ENCODE assay signal across 1 cellular context in the genomic region with DNA sequence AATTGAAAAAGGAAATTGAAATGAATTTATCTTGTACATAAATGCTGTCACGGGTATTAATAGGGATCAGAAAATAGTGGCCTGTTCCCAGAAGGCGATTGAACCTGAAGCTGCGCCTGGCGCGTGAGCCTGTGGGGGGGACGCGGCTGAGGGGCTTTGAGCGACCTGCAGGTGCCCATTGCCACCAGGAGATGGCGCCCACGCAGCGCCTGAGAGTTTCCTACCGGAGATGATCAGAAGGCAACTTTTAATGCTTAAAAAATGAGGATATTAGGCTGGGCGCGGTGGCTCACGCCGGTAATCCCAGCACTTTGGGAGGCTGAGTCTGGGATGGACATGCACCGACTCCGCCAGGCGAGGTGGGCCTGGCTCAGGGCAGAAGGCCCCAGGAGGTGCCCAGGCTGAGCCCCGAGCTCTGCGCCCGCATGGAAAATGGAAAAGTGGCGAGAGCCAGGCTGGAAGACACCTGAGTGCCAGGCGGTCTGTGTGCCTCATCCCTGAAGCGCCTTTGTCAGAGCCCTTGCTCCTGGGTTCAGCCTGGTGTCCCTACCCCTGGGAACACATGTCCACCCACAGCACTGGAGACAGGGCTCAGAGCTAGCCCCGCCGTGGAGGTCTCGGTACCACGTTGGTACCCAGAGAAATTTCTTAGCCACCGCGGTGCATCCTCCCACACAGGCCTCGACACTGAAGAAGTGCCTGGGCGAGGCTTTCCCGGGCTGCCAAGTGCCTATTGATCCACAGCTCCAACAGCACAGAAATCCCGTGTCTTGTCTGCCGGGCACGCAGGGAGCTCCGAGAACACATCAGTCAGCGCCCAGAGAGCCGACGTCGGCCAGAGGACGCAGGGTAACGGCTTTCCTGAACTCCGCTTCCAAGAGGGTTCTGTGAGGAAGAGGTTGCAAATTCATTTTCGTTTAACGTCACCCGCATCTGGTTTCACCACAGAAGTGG.
TF ChIP-seq lines count a peak whose summit lies in the region.

No MANE protein-coding gene starts in this region.

TF ChIP-seq in HepG2, 621 proteins besides CTCF, POLR2A, EP300 and RAD21 (continued from another document and continues in another):
- no peak for TF ChIP-seq ZNF281 (CRISPR knock-in tag; IDR thresholded peaks at IDR 0.05; ENCODE audit: borderline replicate concordance)
- no peak for TF ChIP-seq EHMT2 (IDR thresholded peaks at IDR 0.05; ENCODE audit: borderline replicate concordance, low read depth, low read length)
- no peak for TF ChIP-seq NFYB (CRISPR knock-in tag; IDR thresholded peaks at IDR 0.05)
- TF ChIP-seq FOSL1 (CRISPR knock-in tag; IDR thresholded peaks at IDR 0.05; ENCODE audit: borderline replicate concordance): no peak
- no peak for TF ChIP-seq SP4 (CRISPR knock-in tag; IDR thresholded peaks at IDR 0.05)
- TF ChIP-seq, protein P1, sequence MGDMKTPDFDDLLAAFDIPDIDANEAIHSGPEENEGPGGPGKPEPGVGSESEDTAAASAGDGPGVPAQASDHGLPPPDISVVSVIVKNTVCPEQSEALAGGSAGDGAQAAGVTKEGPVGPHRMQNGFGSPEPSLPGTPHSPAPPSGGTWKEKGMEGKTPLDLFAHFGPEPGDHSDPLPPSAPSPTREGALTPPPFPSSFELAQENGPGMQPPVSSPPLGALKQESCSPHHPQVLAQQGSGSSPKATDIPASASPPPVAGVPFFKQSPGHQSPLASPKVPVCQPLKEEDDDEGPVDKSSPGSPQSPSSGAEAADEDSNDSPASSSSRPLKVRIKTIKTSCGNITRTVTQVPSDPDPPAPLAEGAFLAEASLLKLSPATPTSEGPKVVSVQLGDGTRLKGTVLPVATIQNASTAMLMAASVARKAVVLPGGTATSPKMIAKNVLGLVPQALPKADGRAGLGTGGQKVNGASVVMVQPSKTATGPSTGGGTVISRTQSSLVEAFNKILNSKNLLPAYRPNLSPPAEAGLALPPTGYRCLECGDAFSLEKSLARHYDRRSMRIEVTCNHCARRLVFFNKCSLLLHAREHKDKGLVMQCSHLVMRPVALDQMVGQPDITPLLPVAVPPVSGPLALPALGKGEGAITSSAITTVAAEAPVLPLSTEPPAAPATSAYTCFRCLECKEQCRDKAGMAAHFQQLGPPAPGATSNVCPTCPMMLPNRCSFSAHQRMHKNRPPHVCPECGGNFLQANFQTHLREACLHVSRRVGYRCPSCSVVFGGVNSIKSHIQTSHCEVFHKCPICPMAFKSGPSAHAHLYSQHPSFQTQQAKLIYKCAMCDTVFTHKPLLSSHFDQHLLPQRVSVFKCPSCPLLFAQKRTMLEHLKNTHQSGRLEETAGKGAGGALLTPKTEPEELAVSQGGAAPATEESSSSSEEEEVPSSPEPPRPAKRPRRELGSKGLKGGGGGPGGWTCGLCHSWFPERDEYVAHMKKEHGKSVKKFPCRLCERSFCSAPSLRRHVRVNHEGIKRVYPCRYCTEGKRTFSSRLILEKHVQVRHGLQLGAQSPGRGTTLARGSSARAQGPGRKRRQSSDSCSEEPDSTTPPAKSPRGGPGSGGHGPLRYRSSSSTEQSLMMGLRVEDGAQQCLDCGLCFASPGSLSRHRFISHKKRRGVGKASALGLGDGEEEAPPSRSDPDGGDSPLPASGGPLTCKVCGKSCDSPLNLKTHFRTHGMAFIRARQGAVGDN (CRISPR knock-in tag; IDR thresholded peaks at IDR 0.05): peak; percentile 22; the same call in 1 of the 2 replicates
- no peak for TF ChIP-seq MTERF4 (CRISPR knock-in tag; IDR thresholded peaks at IDR 0.05)
- no peak for TF ChIP-seq HNRNPH1 (optimal IDR thresholded peaks at IDR 0.05; ENCODE audit: low read depth, low read length)
- TF ChIP-seq NAIF1 (CRISPR knock-in tag; IDR thresholded peaks at IDR 0.05; ENCODE audit: borderline replicate concordance): no peak
- no peak for TF ChIP-seq ISX (CRISPR knock-in tag; conservative IDR thresholded peaks at IDR 0.05)
- no peak for TF ChIP-seq SMAD9 (CRISPR knock-in tag; IDR thresholded peaks at IDR 0.05)
- TF ChIP-seq HNRNPLL (IDR thresholded peaks at IDR 0.05; ENCODE audit: low read depth, low read length, poor library complexity, severe bottlenecking): no peak
- peak; percentile 31; the same call in 1 of the 2 replicates for TF ChIP-seq ETV5 (CRISPR knock-in tag; IDR thresholded peaks at IDR 0.05; ENCODE audit: borderline replicate concordance)
- TF ChIP-seq NR0B2 (CRISPR knock-in tag; IDR thresholded peaks at IDR 0.05): no peak
- no peak for TF ChIP-seq ZMAT3 (CRISPR knock-in tag; conservative IDR thresholded peaks at IDR 0.05)
- TF ChIP-seq TARDBP (CRISPR knock-in tag; IDR thresholded peaks at IDR 0.05): no peak
- no peak for TF ChIP-seq MEIS2 (CRISPR knock-in tag; IDR thresholded peaks at IDR 0.05)
- no peak for TF ChIP-seq TCF7 (IDR thresholded peaks at IDR 0.05; ENCODE audit: low read depth)
- TF ChIP-seq, protein P2, sequence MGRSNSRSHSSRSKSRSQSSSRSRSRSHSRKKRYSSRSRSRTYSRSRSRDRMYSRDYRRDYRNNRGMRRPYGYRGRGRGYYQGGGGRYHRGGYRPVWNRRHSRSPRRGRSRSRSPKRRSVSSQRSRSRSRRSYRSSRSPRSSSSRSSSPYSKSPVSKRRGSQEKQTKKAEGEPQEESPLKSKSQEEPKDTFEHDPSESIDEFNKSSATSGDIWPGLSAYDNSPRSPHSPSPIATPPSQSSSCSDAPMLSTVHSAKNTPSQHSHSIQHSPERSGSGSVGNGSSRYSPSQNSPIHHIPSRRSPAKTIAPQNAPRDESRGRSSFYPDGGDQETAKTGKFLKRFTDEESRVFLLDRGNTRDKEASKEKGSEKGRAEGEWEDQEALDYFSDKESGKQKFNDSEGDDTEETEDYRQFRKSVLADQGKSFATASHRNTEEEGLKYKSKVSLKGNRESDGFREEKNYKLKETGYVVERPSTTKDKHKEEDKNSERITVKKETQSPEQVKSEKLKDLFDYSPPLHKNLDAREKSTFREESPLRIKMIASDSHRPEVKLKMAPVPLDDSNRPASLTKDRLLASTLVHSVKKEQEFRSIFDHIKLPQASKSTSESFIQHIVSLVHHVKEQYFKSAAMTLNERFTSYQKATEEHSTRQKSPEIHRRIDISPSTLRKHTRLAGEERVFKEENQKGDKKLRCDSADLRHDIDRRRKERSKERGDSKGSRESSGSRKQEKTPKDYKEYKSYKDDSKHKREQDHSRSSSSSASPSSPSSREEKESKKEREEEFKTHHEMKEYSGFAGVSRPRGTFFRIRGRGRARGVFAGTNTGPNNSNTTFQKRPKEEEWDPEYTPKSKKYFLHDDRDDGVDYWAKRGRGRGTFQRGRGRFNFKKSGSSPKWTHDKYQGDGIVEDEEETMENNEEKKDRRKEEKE (IDR thresholded peaks at IDR 0.05): no peak
- TF ChIP-seq RAD51 (IDR thresholded peaks at IDR 0.05; ENCODE audit: borderline replicate concordance): no peak
- TF ChIP-seq, protein P3, sequence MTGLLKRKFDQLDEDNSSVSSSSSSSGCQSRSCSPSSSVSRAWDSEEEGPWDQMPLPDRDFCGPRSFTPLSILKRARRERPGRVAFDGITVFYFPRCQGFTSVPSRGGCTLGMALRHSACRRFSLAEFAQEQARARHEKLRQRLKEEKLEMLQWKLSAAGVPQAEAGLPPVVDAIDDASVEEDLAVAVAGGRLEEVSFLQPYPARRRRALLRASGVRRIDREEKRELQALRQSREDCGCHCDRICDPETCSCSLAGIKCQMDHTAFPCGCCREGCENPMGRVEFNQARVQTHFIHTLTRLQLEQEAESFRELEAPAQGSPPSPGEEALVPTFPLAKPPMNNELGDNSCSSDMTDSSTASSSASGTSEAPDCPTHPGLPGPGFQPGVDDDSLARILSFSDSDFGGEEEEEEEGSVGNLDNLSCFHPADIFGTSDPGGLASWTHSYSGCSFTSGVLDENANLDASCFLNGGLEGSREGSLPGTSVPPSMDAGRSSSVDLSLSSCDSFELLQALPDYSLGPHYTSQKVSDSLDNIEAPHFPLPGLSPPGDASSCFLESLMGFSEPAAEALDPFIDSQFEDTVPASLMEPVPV (CRISPR knock-in tag; IDR thresholded peaks at IDR 0.05): no peak
- peak; percentile 26; the same call in 1 of the 2 replicates for TF ChIP-seq SMC3 (IDR thresholded peaks at IDR 0.05; ENCODE audit: low read length)
- no peak for TF ChIP-seq ZNF263 (CRISPR knock-in tag; IDR thresholded peaks at IDR 0.05)
- TF ChIP-seq, protein P4, sequence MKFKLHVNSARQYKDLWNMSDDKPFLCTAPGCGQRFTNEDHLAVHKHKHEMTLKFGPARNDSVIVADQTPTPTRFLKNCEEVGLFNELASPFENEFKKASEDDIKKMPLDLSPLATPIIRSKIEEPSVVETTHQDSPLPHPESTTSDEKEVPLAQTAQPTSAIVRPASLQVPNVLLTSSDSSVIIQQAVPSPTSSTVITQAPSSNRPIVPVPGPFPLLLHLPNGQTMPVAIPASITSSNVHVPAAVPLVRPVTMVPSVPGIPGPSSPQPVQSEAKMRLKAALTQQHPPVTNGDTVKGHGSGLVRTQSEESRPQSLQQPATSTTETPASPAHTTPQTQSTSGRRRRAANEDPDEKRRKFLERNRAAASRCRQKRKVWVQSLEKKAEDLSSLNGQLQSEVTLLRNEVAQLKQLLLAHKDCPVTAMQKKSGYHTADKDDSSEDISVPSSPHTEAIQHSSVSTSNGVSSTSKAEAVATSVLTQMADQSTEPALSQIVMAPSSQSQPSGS (CRISPR knock-in tag; IDR thresholded peaks at IDR 0.05): no peak
- TF ChIP-seq KLF11 (CRISPR knock-in tag; IDR thresholded peaks at IDR 0.05): no peak
- TF ChIP-seq MYC (CRISPR knock-in tag; IDR thresholded peaks at IDR 0.05; ENCODE audit: borderline replicate concordance): no peak
- TF ChIP-seq, protein P5, sequence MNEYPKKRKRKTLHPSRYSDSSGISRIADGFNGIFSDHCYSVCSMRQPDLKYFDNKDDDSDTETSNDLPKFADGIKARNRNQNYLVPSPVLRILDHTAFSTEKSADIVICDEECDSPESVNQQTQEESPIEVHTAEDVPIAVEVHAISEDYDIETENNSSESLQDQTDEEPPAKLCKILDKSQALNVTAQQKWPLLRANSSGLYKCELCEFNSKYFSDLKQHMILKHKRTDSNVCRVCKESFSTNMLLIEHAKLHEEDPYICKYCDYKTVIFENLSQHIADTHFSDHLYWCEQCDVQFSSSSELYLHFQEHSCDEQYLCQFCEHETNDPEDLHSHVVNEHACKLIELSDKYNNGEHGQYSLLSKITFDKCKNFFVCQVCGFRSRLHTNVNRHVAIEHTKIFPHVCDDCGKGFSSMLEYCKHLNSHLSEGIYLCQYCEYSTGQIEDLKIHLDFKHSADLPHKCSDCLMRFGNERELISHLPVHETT (CRISPR knock-in tag; conservative IDR thresholded peaks at IDR 0.05): no peak
- no peak for TF ChIP-seq ZNF12 (CRISPR knock-in tag; IDR thresholded peaks at IDR 0.05)
- no peak for TF ChIP-seq PRPF4 (IDR thresholded peaks at IDR 0.05; ENCODE audit: low read depth, low read length, poor library complexity, severe bottlenecking)
- TF ChIP-seq, protein P6, sequence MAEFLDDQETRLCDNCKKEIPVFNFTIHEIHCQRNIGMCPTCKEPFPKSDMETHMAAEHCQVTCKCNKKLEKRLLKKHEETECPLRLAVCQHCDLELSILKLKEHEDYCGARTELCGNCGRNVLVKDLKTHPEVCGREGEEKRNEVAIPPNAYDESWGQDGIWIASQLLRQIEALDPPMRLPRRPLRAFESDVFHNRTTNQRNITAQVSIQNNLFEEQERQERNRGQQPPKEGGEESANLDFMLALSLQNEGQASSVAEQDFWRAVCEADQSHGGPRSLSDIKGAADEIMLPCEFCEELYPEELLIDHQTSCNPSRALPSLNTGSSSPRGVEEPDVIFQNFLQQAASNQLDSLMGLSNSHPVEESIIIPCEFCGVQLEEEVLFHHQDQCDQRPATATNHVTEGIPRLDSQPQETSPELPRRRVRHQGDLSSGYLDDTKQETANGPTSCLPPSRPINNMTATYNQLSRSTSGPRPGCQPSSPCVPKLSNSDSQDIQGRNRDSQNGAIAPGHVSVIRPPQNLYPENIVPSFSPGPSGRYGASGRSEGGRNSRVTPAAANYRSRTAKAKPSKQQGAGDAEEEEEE (CRISPR knock-in tag; IDR thresholded peaks at IDR 0.05; ENCODE audit: borderline replicate concordance): no peak
